In the genomic region with DNA sequence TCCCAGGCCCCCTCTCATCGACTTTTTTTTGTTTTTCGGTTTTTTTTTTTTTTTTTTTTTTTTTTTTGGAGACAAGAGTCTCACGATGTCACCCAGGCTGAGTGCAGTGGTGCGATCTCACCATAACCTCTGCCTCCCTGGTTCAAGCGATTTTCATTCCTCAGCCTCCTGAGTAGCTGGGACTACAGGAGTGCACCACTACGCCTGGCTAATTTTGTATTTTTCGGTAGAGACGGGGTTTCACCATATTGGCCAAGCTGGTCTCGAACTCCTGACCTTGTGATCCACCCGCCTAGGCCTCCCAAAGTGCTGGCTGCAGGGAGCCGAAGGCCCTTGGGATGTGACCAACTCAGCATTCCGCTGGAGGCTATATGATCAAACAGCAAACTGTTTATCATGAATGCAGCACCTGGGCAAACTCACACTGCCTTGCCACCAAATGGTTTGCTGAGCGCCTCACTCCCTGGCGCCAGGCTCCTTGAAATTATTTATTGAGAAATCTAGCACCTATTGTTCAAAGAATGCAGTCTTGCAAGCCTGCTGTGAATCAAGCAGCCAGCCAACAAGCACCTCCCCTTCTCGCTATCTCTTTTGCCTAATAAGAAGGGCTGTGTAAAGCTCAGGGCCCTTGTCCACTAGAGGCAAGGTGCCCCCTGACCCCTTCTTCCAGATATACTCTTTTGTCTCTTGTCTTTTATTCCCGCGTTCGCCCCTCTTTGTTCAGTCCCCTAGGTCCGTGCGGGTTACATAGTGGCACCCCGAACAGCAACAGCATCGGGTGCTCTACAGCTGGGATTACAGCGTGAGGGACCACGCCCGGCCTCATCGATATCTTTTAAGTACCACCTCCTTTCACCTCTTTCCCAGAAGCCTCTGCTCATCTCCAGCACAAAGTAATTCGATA, we compare ENCODE assay signal across 8 cellular contexts. TPM values are rescaled to one million over a fixed set of nuclear protein-coding genes. Genes with fewer than 3 reads are reported as not detected.
A peak's percentile ranks its signal among the peaks of the same experiment; 100 is the strongest.
DNase-seq lines count a peak whose midpoint lies in the region; ATAC-seq lines count a peak whose summit lies in the region.

No MANE protein-coding gene starts in this region.

- DNase-seq in Right ventricle myocardium inferior (ENCODE audit: missing footprints) (peak; percentile 53), cardiac septum (ENCODE audit: low spot score) (no peak), NCI-H1417 treated with DMSO at 0.1 percent for 48 hours (lab: John Stamatoyannopoulos, UW) (peak; percentile 26), iris pigment epithelial cell (ENCODE audit: low read depth) (peak; percentile 21), NOMO-1 treated with dmso at 0.1 percent for 144 hours (lab: John Stamatoyannopoulos, UW; ENCODE audit: unreplicated experiment) (no peak)
- DNase-seq in activated naive CD8-positive, alpha-beta T cell treated with anti-CD3 and anti-CD28 coated beads, Interleukin-2, amount 50 U/mL, for 24 hours, result peak; percentile 20
- DNase-seq in stimulated activated naive CD8-positive, alpha-beta T cell treated with anti-CD3 and anti-CD28 coated beads, Interleukin-15, Interleukin-2, amounts not matched to agents 100 U/mL and 50 U/mL, for 24 hours, result peak; percentile 14

- H3K4me1 Mint-ChIP-seq in activated naive CD8-positive, alpha-beta T cell treated with anti-CD3 and anti-CD28 coated beads, Interleukin-2, amount 50 U/mL, for 24 hours, result peaks cover 46% of the 10 kb centered on the region

- H3K9me3 Mint-ChIP-seq in activated naive CD8-positive, alpha-beta T cell treated with anti-CD3 and anti-CD28 coated beads, Interleukin-2, amount 50 U/mL, for 24 hours, result peaks cover 9% of the 10 kb centered on the region

- intact Hi-C loops in Right ventricle myocardium inferior (cut with DNase I), result loop anchor here (10.0 kb wide), 1 partner anchor 90 kb away; no protein-coding TSS in a partner anchor
- intact Hi-C loops in cardiac septum (cut with DNase I), result loop anchor here (2.0 to 5.0 kb wide), 2 partner anchors 50 to 143 kb away; a partner anchor contains a TSS

- peak overlapping the region; percentile 69 for H3K27ac Mint-ChIP-seq in activated naive CD8-positive, alpha-beta T cell treated with anti-CD3 and anti-CD28 coated beads, Interleukin-2, amount 50 U/mL, for 24 hours

- peaks cover 21% of the 10 kb centered on the region for H3K36me3 Mint-ChIP-seq in activated naive CD8-positive, alpha-beta T cell treated with anti-CD3 and anti-CD28 coated beads, Interleukin-2, amount 50 U/mL, for 24 hours (ENCODE audit: low read depth)

- no peaks in the 10 kb centered on the region for H3K27me3 Mint-ChIP-seq in activated naive CD8-positive, alpha-beta T cell treated with anti-CD3 and anti-CD28 coated beads, Interleukin-2, amount 50 U/mL, for 24 hours

- H3K4me3 Mint-ChIP-seq in activated naive CD8-positive, alpha-beta T cell treated with anti-CD3 and anti-CD28 coated beads, Interleukin-2, amount 50 U/mL, for 24 hours, result peak overlapping the region; percentile 93

- no peak for ATAC-seq in Right ventricle myocardium inferior
- peak; percentile 25 for ATAC-seq in activated naive CD8-positive, alpha-beta T cell treated with anti-CD3 and anti-CD28 coated beads, Interleukin-2, amount 50 U/mL, for 24 hours
- peak; percentile 53 for ATAC-seq in stimulated activated naive CD8-positive, alpha-beta T cell treated with anti-CD3 and anti-CD28 coated beads, Interleukin-15, Interleukin-2, amounts not matched to agents 100 U/mL and 50 U/mL, for 24 hours
- ATAC-seq in GM19463 (IDR thresholded peaks at IDR 0.05; ENCODE audit: unreplicated experiment), result no peak

RNA-seq across cellular contexts. Expression of a gene that starts 1.2 kb away (rescaled TPM):
- total RNA-seq in Right ventricle myocardium inferior (4.7 TPM), cardiac septum (2.8 TPM)

RNA-seq across cellular contexts. Expression of a gene that starts 27.3 kb away (rescaled TPM):
- 12.5 TPM for total RNA-seq in Right ventricle myocardium inferior
- 15.7 TPM for total RNA-seq in cardiac septum

RNA-seq across cellular contexts. Expression of a gene that starts 27.6 kb away (rescaled TPM):
- total RNA-seq in Right ventricle myocardium inferior (8.7 TPM), cardiac septum (8.5 TPM)

RNA-seq across cellular contexts. Expression of a gene that starts 48.1 kb away (rescaled TPM):
- total RNA-seq in Right ventricle myocardium inferior (192 TPM), cardiac septum (113 TPM)

Comparison
In these comparisons a context has a peak if more than half of its experiments do, and no peak if none do; other contexts are left out.
1. DNase-seq: peak in Right ventricle myocardium inferior (single experiment), NCI-H1417 treated with DMSO at 0.1 percent for 48 hours (single experiment), activated naive CD8-positive, alpha-beta T cell treated with anti-CD3 and anti-CD28 coated beads, Interleukin-2, amount 50 U/mL, for 24 hours (single experiment), iris pigment epithelial cell (single experiment) and stimulated activated naive CD8-positive, alpha-beta T cell treated with anti-CD3 and anti-CD28 coated beads, Interleukin-15, Interleukin-2, amounts not matched to agents 100 U/mL and 50 U/mL, for 24 hours (single experiment); none in cardiac septum (single experiment) and NOMO-1 treated with dmso at 0.1 percent for 144 hours (single experiment).
2. ATAC-seq: peak in activated naive CD8-positive, alpha-beta T cell treated with anti-CD3 and anti-CD28 coated beads, Interleukin-2, amount 50 U/mL, for 24 hours (single experiment) and stimulated activated naive CD8-positive, alpha-beta T cell treated with anti-CD3 and anti-CD28 coated beads, Interleukin-15, Interleukin-2, amounts not matched to agents 100 U/mL and 50 U/mL, for 24 hours (single experiment); none in Right ventricle myocardium inferior (single experiment) and GM19463 (single experiment).